Comparison of ENCODE assay signal across 18 cellular contexts in the genomic region with DNA sequence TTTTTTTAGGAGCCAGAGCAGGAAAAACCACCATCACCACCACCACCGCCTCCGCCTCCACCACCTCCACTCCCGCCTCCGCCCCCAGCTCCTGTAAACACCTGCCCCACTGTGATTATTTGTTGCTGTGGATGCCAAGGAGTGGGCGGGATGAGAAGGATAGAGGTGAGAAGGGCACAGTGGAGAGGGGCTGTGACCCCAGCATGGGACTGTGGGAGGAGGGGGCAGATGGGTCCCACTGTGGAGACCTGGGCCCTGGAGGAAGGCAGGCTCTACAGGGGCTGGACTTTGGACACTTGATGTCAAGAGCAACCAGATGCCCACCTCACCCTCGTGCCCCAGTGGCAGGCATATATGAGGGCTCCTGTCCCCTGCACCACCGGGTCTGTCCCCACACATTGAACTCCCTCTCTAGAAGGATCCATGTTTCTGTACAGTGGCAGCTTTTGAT. TPM values are rescaled to one million over a fixed set of nuclear protein-coding genes. Genes with fewer than 3 reads are reported as not detected.
"Had no signal": no experiment of that assay in that cellular context is flagged by ENCODE, and none has a peak within 500 bp of the region (broad histone marks: within the 10 kb centered on the region; RNA-seq: fewer than 3 reads in every experiment).

No MANE protein-coding gene starts in this region.

- H3K9me3 Mint-ChIP-seq: activated naive CD4-positive, alpha-beta T cell treated with anti-CD3 and anti-CD28 coated beads, Interleukin-2, amount 10 ng/mL, durations not matched to agents 7 days and 5 days; activated T-cell treated with anti-CD3 and anti-CD28 coated beads, Interleukin-2, amount 50 U/mL, for 24 hours; naive thymus-derived CD8-positive, alpha-beta T cell; stimulated activated naive B cell treated with anti-CD40 and anti-IgM and Interleukin-4, amounts not matched to agents 10 μg/mL and 1 μg/mL and 100 μg/mL, for 72 hours; T-cell had no signal

- H3K4me3 ChIP-seq: ascending aorta, gastrocnemius medialis had no signal

- H3K27ac ChIP-seq: ascending aorta, gastrocnemius medialis had no signal

- H3K4me1 Mint-ChIP-seq: activated naive CD4-positive, alpha-beta T cell treated with anti-CD3 and anti-CD28 coated beads, Interleukin-2, amount 10 ng/mL, durations not matched to agents 7 days and 5 days; naive thymus-derived CD8-positive, alpha-beta T cell; stimulated activated naive B cell treated with anti-CD40 and anti-IgM and Interleukin-4, amounts not matched to agents 10 μg/mL and 1 μg/mL and 100 μg/mL, for 72 hours; T-cell had no signal

- H3K9me3 ChIP-seq: ascending aorta, gastrocnemius medialis had no signal

- DNase-seq: activated CD4-positive, alpha-beta T cell treated with anti-CD3 and anti-CD28 coated beads for 48 hours; activated CD4-positive, CD25-positive, alpha-beta regulatory T cell; activated CD8-positive, alpha-beta T cell treated with anti-CD3 and anti-CD28 coated beads, Interleukin-2, amount 10 ng/mL, durations not matched to agents 7 days and 5 days; activated naive CD4-positive, alpha-beta T cell treated with anti-CD3 and anti-CD28 coated beads, Interleukin-2, amount 10 ng/mL, durations not matched to agents 7 days and 5 days; activated T-cell treated with anti-CD3 and anti-CD28 coated beads, Interleukin-2, amount 50 U/mL, for 24 hours; cortex of kidney; gastrocnemius medialis; naive thymus-derived CD8-positive, alpha-beta T cell; stimulated activated naive B cell treated with anti-CD40 and anti-IgM and Interleukin-4, amounts not matched to agents 10 μg/mL and 1 μg/mL and 100 μg/mL, for 72 hours; substantia nigra; T-cell; T-helper 9 cell had no signal

- H3K4me3 Mint-ChIP-seq: activated CD8-positive, alpha-beta T cell treated with anti-CD3 and anti-CD28 coated beads, Interleukin-2, amount 10 ng/mL, durations not matched to agents 7 days and 5 days; activated naive CD4-positive, alpha-beta T cell treated with anti-CD3 and anti-CD28 coated beads, Interleukin-2, amount 10 ng/mL, durations not matched to agents 7 days and 5 days; activated T-cell treated with anti-CD3 and anti-CD28 coated beads, Interleukin-2, amount 50 U/mL, for 24 hours; naive thymus-derived CD8-positive, alpha-beta T cell; stimulated activated naive B cell treated with anti-CD40 and anti-IgM and Interleukin-4, amounts not matched to agents 10 μg/mL and 1 μg/mL and 100 μg/mL, for 72 hours; T-cell had no signal

- H3K27me3 Mint-ChIP-seq: activated T-cell treated with anti-CD3 and anti-CD28 coated beads, Interleukin-2, amount 50 U/mL, for 24 hours; T-cell had no signal

- H3K36me3 Mint-ChIP-seq: activated naive CD4-positive, alpha-beta T cell treated with anti-CD3 and anti-CD28 coated beads, Interleukin-2, amount 10 ng/mL, durations not matched to agents 7 days and 5 days; naive thymus-derived CD8-positive, alpha-beta T cell; stimulated activated naive B cell treated with anti-CD40 and anti-IgM and Interleukin-4, amounts not matched to agents 10 μg/mL and 1 μg/mL and 100 μg/mL, for 72 hours; T-cell had no signal

- H3K4me1 ChIP-seq: ascending aorta, gastrocnemius medialis had no signal

- H3K27me3 ChIP-seq: ascending aorta, gastrocnemius medialis had no signal

- H3K27ac Mint-ChIP-seq: activated CD8-positive, alpha-beta T cell treated with anti-CD3 and anti-CD28 coated beads, Interleukin-2, amount 10 ng/mL, durations not matched to agents 7 days and 5 days; activated naive CD4-positive, alpha-beta T cell treated with anti-CD3 and anti-CD28 coated beads, Interleukin-2, amount 10 ng/mL, durations not matched to agents 7 days and 5 days; activated T-cell treated with anti-CD3 and anti-CD28 coated beads, Interleukin-2, amount 50 U/mL, for 24 hours; naive thymus-derived CD8-positive, alpha-beta T cell; stimulated activated naive B cell treated with anti-CD40 and anti-IgM and Interleukin-4, amounts not matched to agents 10 μg/mL and 1 μg/mL and 100 μg/mL, for 72 hours; T-cell had no signal

- ATAC-seq: activated CD8-positive, alpha-beta T cell treated with anti-CD3 and anti-CD28 coated beads, Interleukin-2, amount 10 ng/mL, durations not matched to agents 7 days and 5 days; gastrocnemius medialis; naive thymus-derived CD8-positive, alpha-beta T cell; SK-N-SH treated with all-trans-retinoic acid at 6 μM for 48 hours; stimulated activated naive B cell treated with anti-CD40 and anti-IgM and Interleukin-4, amounts not matched to agents 10 μg/mL and 1 μg/mL and 100 μg/mL, for 72 hours; T-cell had no signal

- H3K36me3 ChIP-seq: ascending aorta, gastrocnemius medialis had no signal

RNA-seq across cellular contexts. Expression of a gene that starts 24.7 kb away (rescaled TPM):
- total RNA-seq: activated CD8-positive, alpha-beta T cell treated with anti-CD3 and anti-CD28 coated beads, Interleukin-2, amount 10 ng/mL, durations not matched to agents 7 days and 5 days; ascending aorta; gastrocnemius medialis; kidney epithelial cell; liver; naive thymus-derived CD8-positive, alpha-beta T cell; renal cortical epithelial cell; ureter had no signal
- polyA plus RNA-seq: naive thymus-derived CD8-positive, alpha-beta T cell had no signal
